ENCODE assay signal across 10 cellular contexts in the genomic region with DNA sequence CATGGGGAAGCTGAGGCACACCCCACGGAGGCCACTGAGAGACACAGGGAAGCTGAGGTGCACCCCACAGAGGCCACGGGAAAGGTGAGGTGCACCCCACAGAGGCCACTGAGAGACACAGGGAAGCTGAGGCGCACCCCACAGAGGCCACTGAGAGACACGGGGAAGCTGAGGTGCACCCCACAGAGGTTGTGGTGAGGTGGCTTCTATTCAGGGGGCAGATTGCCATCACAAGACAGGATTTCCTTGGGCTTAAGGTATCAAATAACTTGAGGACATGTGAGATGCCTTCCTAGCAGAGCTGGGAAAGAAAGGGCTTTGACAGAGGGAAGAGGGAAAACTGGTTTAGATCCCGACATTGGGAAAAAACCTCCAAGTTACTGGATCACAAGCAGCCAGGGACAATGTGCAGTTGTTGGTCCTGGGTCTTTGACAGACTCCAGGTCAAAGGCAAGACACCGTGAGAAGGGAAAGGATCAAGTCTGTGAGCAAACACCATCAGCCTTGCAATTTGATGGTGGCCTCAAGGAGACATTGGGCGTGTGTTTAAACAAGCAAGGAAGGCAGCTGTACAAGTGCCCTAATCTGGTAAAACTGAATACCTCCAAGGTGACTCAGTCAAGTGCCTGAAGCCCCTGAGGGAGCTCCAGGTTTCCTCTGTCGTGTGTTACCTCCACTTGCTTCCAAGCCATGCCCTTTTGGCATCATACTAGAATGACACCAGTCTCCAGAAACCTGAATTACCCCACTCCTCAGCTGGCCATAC.
A peak's percentile ranks its signal among the peaks of the same experiment; 100 is the strongest.
DNase-seq lines count a peak whose midpoint lies in the region; ATAC-seq and TF ChIP-seq lines count a peak whose summit lies in the region.
"Had no signal": no experiment of that assay in that cellular context is flagged by ENCODE, and none has a peak within 500 bp of the region (broad histone marks: within the 10 kb centered on the region; RNA-seq: fewer than 3 reads in every experiment).

No MANE protein-coding gene starts in this region.

- no peaks in the 10 kb centered on the region for H3K4me1 Mint-ChIP-seq in central memory CD8-positive, alpha-beta T cell

- H3K36me3 ChIP-seq in heart left ventricle (peaks cover 0 to 14% (median 3%) of the 10 kb centered on the region in 9 donors), mesodermal cell (ENCODE audit: control insufficient read depth, insufficient read depth, low read length) (peaks cover 64% of the 10 kb centered on the region), vagina (no peaks in the 10 kb centered on the region)
- H3K36me3 ChIP-seq: ovary had no signal

- WGBS in heart left ventricle, 4 donors, result 74 to 87% (median 79%) methylated on average over 8 of the region's 8 CpGs
- 78 to 79% methylated on average over 7 to 8 of the region's 8 CpGs for WGBS in mesodermal cell (ENCODE audit: insufficient coverage in 2 of 2), 2 experiments

- DNase-seq in heart left ventricle (no peak), left ventricle myocardium superior (no peak), vagina (ENCODE audit: extremely low spot score in 2 of 2) (no peak), Ammon's horn (ENCODE audit: low spot score) (no peak)
- no peak for DNase-seq in central memory CD8-positive, alpha-beta T cell (ENCODE audit: low spot score in 2 of 2)
- no peak for DNase-seq in activated CD4-positive, alpha-beta T cell treated with anti-CD3 and anti-CD28 coated beads for 4 hours
- DNase-seq: NCI-H1105 had no signal

- TF ChIP-seq CTCF in heart left ventricle (IDR thresholded peaks at IDR 0.05) (no peak), vagina (IDR thresholded peaks at IDR 0.05) (no peak)

- TF ChIP-seq POLR2A in heart left ventricle (IDR thresholded peaks at IDR 0.05) (no peak), vagina (IDR thresholded peaks at IDR 0.05) (no peak)

- peaks cover 4% of the 10 kb centered on the region for H3K36me3 Mint-ChIP-seq in central memory CD8-positive, alpha-beta T cell (ENCODE audit: insufficient read depth)

- ATAC-seq in heart left ventricle, result no peak
- ATAC-seq in left ventricle myocardium superior, result no peak
- no peak for ATAC-seq in central memory CD8-positive, alpha-beta T cell (replicated peaks; ENCODE audit: extremely low read depth, poor library complexity, severe bottlenecking)
- ATAC-seq in GM19452 (IDR thresholded peaks at IDR 0.05; ENCODE audit: unreplicated experiment), result no peak

- no peaks in the 10 kb centered on the region for H3K27me3 Mint-ChIP-seq in central memory CD8-positive, alpha-beta T cell

- H3K9me3 Mint-ChIP-seq in central memory CD8-positive, alpha-beta T cell, result no peaks in the 10 kb centered on the region

- intact Hi-C loops in heart left ventricle (cut with DNase I) (no loop called here), left ventricle myocardium superior (cut with micrococcal nuclease) (no loop called here), vagina (cut with DNase I) (no loop called here)

- H3K4me3 Mint-ChIP-seq in central memory CD8-positive, alpha-beta T cell, result no peak overlapping the region

- H3K27ac ChIP-seq in heart left ventricle (peak overlapping the region; percentile 38 to 80 (median 64)), mesodermal cell (ENCODE audit: low read depth, low read length, severe bottlenecking) (peak overlapping the region; percentile 29), vagina (peak overlapping the region; percentile 57)

- H3K4me3 ChIP-seq in heart left ventricle (no peak overlapping the region), mesodermal cell (ENCODE audit: extremely low read depth, insufficient read depth, low read length, poor library complexity, severe bottlenecking) (no peak overlapping the region), vagina (no peak overlapping the region)
- H3K4me3 ChIP-seq: ovary had no signal

- peak overlapping the region; percentile 86 for H3K27ac Mint-ChIP-seq in central memory CD8-positive, alpha-beta T cell (ENCODE audit: low read depth)

- no peaks in the 10 kb centered on the region for H3K27me3 ChIP-seq in heart left ventricle
- H3K27me3 ChIP-seq in vagina, result no peaks in the 10 kb centered on the region
- H3K27me3 ChIP-seq: ovary had no signal

- H3K9me3 ChIP-seq in heart left ventricle, result no peaks in the 10 kb centered on the region
- no peaks in the 10 kb centered on the region for H3K9me3 ChIP-seq in mesodermal cell (ENCODE audit: control insufficient read depth, low read length)
- no peaks in the 10 kb centered on the region for H3K9me3 ChIP-seq in vagina
- H3K9me3 ChIP-seq: ovary had no signal

- H3K4me1 ChIP-seq in heart left ventricle (peaks cover 5 to 43% (median 32%) of the 10 kb centered on the region in 12 donors), mesodermal cell (ENCODE audit: control insufficient read depth, insufficient read depth, low read length, poor library complexity, severe bottlenecking) (peaks cover 29% of the 10 kb centered on the region), vagina (peaks cover 38% of the 10 kb centered on the region)
